In genomic region chrX:47239898-47240545, GRCh38 we compare ENCODE assay signal across 15 cellular contexts. TPM values are rescaled to one million over a fixed set of nuclear protein-coding genes. Genes with fewer than 3 reads are reported as not detected.
A peak's percentile ranks its signal among the peaks of the same experiment; 100 is the strongest.
DNase-seq lines count a peak whose midpoint lies in the region; ATAC-seq and TF ChIP-seq lines count a peak whose summit lies in the region.
"Had no signal": no experiment of that assay in that cellular context is flagged by ENCODE, and none has a peak within 500 bp of the region (broad histone marks: within the 10 kb centered on the region; RNA-seq: fewer than 3 reads in every experiment).

No MANE protein-coding gene starts in this region.

- POLR2A ChIA-PET in WTC11 (lab: Charles Lee) = no interaction called here
- POLR2A ChIA-PET in naive thymus-derived CD4-positive, alpha-beta T cell (lab: Charles Lee) = no interaction called here

- H3K9me3 Mint-ChIP-seq in WTC11 = no peaks in the 10 kb centered on the region
- H3K9me3 Mint-ChIP-seq in naive thymus-derived CD4-positive, alpha-beta T cell = peaks cover 0 to 3% (median 0%) of the 10 kb centered on the region in 11 donors
- no peaks in the 10 kb centered on the region for H3K9me3 Mint-ChIP-seq in stimulated activated effector memory CD8-positive, alpha-beta T cell treated with anti-CD3 and anti-CD28 coated beads, Interleukin-12 subunit alpha, Interleukin-12 subunit beta, amount 100 ng/mL, for 72 hours

- intact Hi-C loops in naive thymus-derived CD4-positive, alpha-beta T cell (cut with micrococcal nuclease) = loop anchor here in 1 of 2 donors (5.0 kb wide), 1 partner anchor 142 kb away; no protein-coding TSS in a partner anchor
- intact Hi-C loops in left lung (cut with DNase I) = no loop called here

- H3K4me3 Mint-ChIP-seq in WTC11 = no peak overlapping the region
- H3K4me3 Mint-ChIP-seq in naive thymus-derived CD4-positive, alpha-beta T cell = no peak overlapping the region
- no peak overlapping the region for H3K4me3 Mint-ChIP-seq in stimulated activated effector memory CD8-positive, alpha-beta T cell treated with anti-CD3 and anti-CD28 coated beads, Interleukin-12 subunit alpha, Interleukin-12 subunit beta, amount 100 ng/mL, for 72 hours

- H3K27ac Mint-ChIP-seq in WTC11 = peak overlapping the region; percentile 19; the same call in 1 of the 2 replicates
- H3K27ac Mint-ChIP-seq in naive thymus-derived CD4-positive, alpha-beta T cell = peak overlapping the region in 5 of 9 donors; percentile 19 to 80 (median 44)
- H3K27ac Mint-ChIP-seq in stimulated activated effector memory CD8-positive, alpha-beta T cell treated with anti-CD3 and anti-CD28 coated beads, Interleukin-12 subunit alpha, Interleukin-12 subunit beta, amount 100 ng/mL, for 72 hours = peak overlapping the region; percentile 26

- no peak for TF ChIP-seq CTCF in WTC11 (IDR thresholded peaks at IDR 0.05)
- TF ChIP-seq CTCF in left lung (IDR thresholded peaks at IDR 0.05) = no peak

- H3K4me1 ChIP-seq in naive thymus-derived CD4-positive, alpha-beta T cell (ENCODE audit: control insufficient read depth in 2 of 2, insufficient read depth in 2 of 2, low read length in 2 of 2) = peaks cover 0 to 6% of the 10 kb centered on the region in 2 donors
- H3K4me1 ChIP-seq in left lung = no peaks in the 10 kb centered on the region
- H3K4me1 ChIP-seq: BLaER1, HAP-1 had no signal

- no peaks in the 10 kb centered on the region for H3K27me3 ChIP-seq in naive thymus-derived CD4-positive, alpha-beta T cell (ENCODE audit: control insufficient read depth in 2 of 2, insufficient read depth in 2 of 2, low read length in 2 of 2)
- H3K27me3 ChIP-seq in left lung = peaks cover 0 to 10% of the 10 kb centered on the region in 2 donors

- no peak overlapping the region for H3K4me3 ChIP-seq in naive thymus-derived CD4-positive, alpha-beta T cell (ENCODE audit: low read length)
- H3K4me3 ChIP-seq in left lung = no peak overlapping the region
- H3K4me3 ChIP-seq: BLaER1, HAP-1 had no signal

- peaks cover 45% of the 10 kb centered on the region for H3K36me3 Mint-ChIP-seq in WTC11
- H3K36me3 Mint-ChIP-seq in naive thymus-derived CD4-positive, alpha-beta T cell = peaks cover 0 to 40% (median 21%) of the 10 kb centered on the region in 5 donors
- peaks cover 42% of the 10 kb centered on the region for H3K36me3 Mint-ChIP-seq in stimulated activated effector memory CD8-positive, alpha-beta T cell treated with anti-CD3 and anti-CD28 coated beads, Interleukin-12 subunit alpha, Interleukin-12 subunit beta, amount 100 ng/mL, for 72 hours

- H3K27me3 Mint-ChIP-seq in WTC11 (ENCODE audit: low read depth) = no peaks in the 10 kb centered on the region
- no peaks in the 10 kb centered on the region for H3K27me3 Mint-ChIP-seq in naive thymus-derived CD4-positive, alpha-beta T cell

- DNase-seq in activated CD8-positive, alpha-beta memory T cell treated with anti-CD3 and anti-CD28 coated beads for 24 hours = peak; percentile 45
- no peak for DNase-seq in activated CD8-positive, alpha-beta memory T cell treated with anti-CD3 and anti-CD28 coated beads, Interleukin-2, amount 50 U/mL, for 4 hours
- no peak for DNase-seq in WTC11 (ENCODE audit: low spot score)
- DNase-seq in naive thymus-derived CD4-positive, alpha-beta T cell = no peak
- no peak for DNase-seq in stimulated activated effector memory CD8-positive, alpha-beta T cell treated with anti-CD3 and anti-CD28 coated beads, Interleukin-12 subunit alpha, Interleukin-12 subunit beta, amount 100 ng/mL, for 72 hours (ENCODE audit: low spot score in 2 of 2)
- DNase-seq in activated gamma-delta T cell treated with Interleukin-2 at 50 U/mL for 16 hours = no peak
- DNase-seq in left lung = no peak
- DNase-seq: AML-193, DMS53, GOT3 had no signal

- peaks cover 8% of the 10 kb centered on the region for H3K4me1 Mint-ChIP-seq in WTC11
- peaks cover 8 to 27% (median 20%) of the 10 kb centered on the region in 7 donors for H3K4me1 Mint-ChIP-seq in naive thymus-derived CD4-positive, alpha-beta T cell
- peaks cover 17% of the 10 kb centered on the region for H3K4me1 Mint-ChIP-seq in stimulated activated effector memory CD8-positive, alpha-beta T cell treated with anti-CD3 and anti-CD28 coated beads, Interleukin-12 subunit alpha, Interleukin-12 subunit beta, amount 100 ng/mL, for 72 hours

- peaks cover 0 to 52% (median 7%) of the 10 kb centered on the region in 3 experiments for H3K36me3 ChIP-seq in naive thymus-derived CD4-positive, alpha-beta T cell (ENCODE audit: control insufficient read depth in 2 of 3, insufficient read depth in 3 of 3, low read length in 3 of 3)
- H3K36me3 ChIP-seq in left lung = peaks cover 0 to 41% of the 10 kb centered on the region in 2 donors

- no peak overlapping the region for H3K27ac ChIP-seq in naive thymus-derived CD4-positive, alpha-beta T cell (ENCODE audit: low read depth, low read length)
- no peak overlapping the region for H3K27ac ChIP-seq in left lung
- H3K27ac ChIP-seq: 22Rv1, BLaER1, HL-60 had no signal

- H3K9me3 ChIP-seq in naive thymus-derived CD4-positive, alpha-beta T cell (ENCODE audit: control insufficient read depth in 2 of 3, low read length in 3 of 3) = no peaks in the 10 kb centered on the region
- no peaks in the 10 kb centered on the region for H3K9me3 ChIP-seq in left lung
- H3K9me3 ChIP-seq: BLaER1, HAP-1 had no signal

- CTCF ChIA-PET in WTC11 (lab: Charles Lee) = interaction anchor here (0.6 kb wide), 1 partner anchor 286 kb away, joined by 3 read pairs; no protein-coding TSS in a partner anchor
- CTCF ChIA-PET in naive thymus-derived CD4-positive, alpha-beta T cell (lab: Charles Lee) = no interaction called here

- ATAC-seq in WTC11 = no peak
- no peak for ATAC-seq in naive thymus-derived CD4-positive, alpha-beta T cell
- no peak for ATAC-seq in stimulated activated effector memory CD8-positive, alpha-beta T cell treated with anti-CD3 and anti-CD28 coated beads, Interleukin-12 subunit alpha, Interleukin-12 subunit beta, amount 100 ng/mL, for 72 hours
- no peak for ATAC-seq in left lung
- ATAC-seq in HG03378 (IDR thresholded peaks at IDR 0.05; ENCODE audit: unreplicated experiment) = no peak

TF ChIP-seq in WTC11, 78 proteins besides CTCF, POLR2A, EP300 and RAD21 (continues in another document):
- TF ChIP-seq FOXP4 (CRISPR knock-in tag; IDR thresholded peaks at IDR 0.05) = no peak
- no peak for TF ChIP-seq ZNF263 (CRISPR knock-in tag; IDR thresholded peaks at IDR 0.05; ENCODE audit: low read depth)
- no peak for TF ChIP-seq MYBL2 (CRISPR knock-in tag; IDR thresholded peaks at IDR 0.05)
- TF ChIP-seq, protein P1, sequence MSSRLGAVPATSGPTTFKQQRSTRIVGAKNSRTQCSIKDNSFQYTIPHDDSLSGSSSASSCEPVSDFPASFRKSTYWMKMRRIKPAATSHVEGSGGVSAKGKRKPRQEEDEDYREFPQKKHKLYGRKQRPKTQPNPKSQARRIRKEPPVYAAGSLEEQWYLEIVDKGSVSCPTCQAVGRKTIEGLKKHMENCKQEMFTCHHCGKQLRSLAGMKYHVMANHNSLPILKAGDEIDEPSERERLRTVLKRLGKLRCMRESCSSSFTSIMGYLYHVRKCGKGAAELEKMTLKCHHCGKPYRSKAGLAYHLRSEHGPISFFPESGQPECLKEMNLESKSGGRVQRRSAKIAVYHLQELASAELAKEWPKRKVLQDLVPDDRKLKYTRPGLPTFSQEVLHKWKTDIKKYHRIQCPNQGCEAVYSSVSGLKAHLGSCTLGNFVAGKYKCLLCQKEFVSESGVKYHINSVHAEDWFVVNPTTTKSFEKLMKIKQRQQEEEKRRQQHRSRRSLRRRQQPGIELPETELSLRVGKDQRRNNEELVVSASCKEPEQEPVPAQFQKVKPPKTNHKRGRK (CRISPR knock-in tag; IDR thresholded peaks at IDR 0.05; ENCODE audit: borderline replicate concordance) = no peak
- TF ChIP-seq SOX15 (CRISPR knock-in tag; IDR thresholded peaks at IDR 0.05) = no peak
- no peak for TF ChIP-seq GTF2I (CRISPR knock-in tag; conservative IDR thresholded peaks at IDR 0.05)
- TF ChIP-seq, protein P2, sequence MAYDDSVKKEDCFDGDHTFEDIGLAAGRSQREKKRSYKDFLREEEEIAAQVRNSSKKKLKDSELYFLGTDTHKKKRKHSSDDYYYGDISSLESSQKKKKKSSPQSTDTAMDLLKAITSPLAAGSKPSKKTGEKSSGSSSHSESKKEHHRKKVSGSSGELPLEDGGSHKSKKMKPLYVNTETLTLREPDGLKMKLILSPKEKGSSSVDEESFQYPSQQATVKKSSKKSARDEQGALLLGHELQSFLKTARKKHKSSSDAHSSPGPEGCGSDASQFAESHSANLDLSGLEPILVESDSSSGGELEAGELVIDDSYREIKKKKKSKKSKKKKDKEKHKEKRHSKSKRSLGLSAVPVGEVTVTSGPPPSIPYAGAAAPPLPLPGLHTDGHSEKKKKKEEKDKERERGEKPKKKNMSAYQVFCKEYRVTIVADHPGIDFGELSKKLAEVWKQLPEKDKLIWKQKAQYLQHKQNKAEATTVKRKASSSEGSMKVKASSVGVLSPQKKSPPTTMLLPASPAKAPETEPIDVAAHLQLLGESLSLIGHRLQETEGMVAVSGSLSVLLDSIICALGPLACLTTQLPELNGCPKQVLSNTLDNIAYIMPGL (CRISPR knock-in tag; IDR thresholded peaks at IDR 0.05) = no peak

RNA-seq across cellular contexts. Expression of gene USP11, which starts 7.2 kb away (rescaled TPM):
- total RNA-seq in WTC11 (2021) (82.5 to 86.8 TPM (median 86.3 TPM) in 3 replicates), left lung (10 to 100 TPM; 36.2 to 49.8 TPM)
- 100 to 1,000 TPM in 1 of 5 experiments, 10 to 100 TPM in 4; 21.3 to 101 (median 77.0) TPM for total RNA-seq in naive thymus-derived CD4-positive, alpha-beta T cell
- 10 to 100 TPM; 51.2 to 94.7 TPM for polyA plus RNA-seq in naive thymus-derived CD4-positive, alpha-beta T cell

RNA-seq across cellular contexts. Expression of gene CDK16, which starts 21.5 kb away (rescaled TPM):
- total RNA-seq in WTC11 (2021) (130 to 150 TPM (median 145 TPM) in 3 replicates), left lung (10 to 100 TPM; 81.1 to 95.8 TPM)
- 100 to 1,000 TPM in 2 of 5 experiments, 10 to 100 TPM in 3; 51.8 to 112 (median 62.4) TPM for total RNA-seq in naive thymus-derived CD4-positive, alpha-beta T cell
- polyA plus RNA-seq in naive thymus-derived CD4-positive, alpha-beta T cell = 10 to 100 TPM in 1 of 2 donors, 1 to 10 TPM in 1; 6.4 to 15.7 TPM

RNA-seq across cellular contexts. Expression of gene UBA1, which starts 46.4 kb away (rescaled TPM):
- total RNA-seq in WTC11 (2021) (379 to 392 TPM (median 383 TPM) in 3 replicates), left lung (100 to 1,000 TPM; 202 to 248 TPM)
- 100 to 1,000 TPM in 4 of 5 experiments, 10 to 100 TPM in 1; 98.0 to 183 (median 118) TPM for total RNA-seq in naive thymus-derived CD4-positive, alpha-beta T cell
- polyA plus RNA-seq in naive thymus-derived CD4-positive, alpha-beta T cell = 100 to 1,000 TPM; 145 to 187 TPM
